1 cellular context compared by ENCODE assay signal in the genomic region with DNA sequence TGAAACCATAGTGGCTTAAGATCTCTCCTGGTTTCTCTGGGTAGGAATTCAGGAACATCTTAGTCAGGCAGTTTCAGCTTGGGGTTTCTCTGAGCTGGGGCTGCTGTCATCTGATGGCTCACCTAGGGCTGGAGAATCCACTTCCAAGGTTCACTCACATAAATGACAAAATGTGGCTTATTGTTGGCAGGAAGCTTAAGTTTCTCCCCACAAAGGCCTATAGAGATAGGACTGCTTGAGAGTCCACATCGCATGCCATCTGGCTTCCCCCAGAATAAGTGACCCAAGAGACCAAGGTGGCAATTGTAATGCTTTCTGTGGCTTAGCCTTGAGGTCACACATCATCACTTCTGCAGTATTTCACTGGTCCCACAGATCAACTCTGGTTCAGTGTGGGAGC.
TF ChIP-seq lines count a peak whose summit lies in the region.

No MANE protein-coding gene starts in this region.

TF ChIP-seq in GM12878, 131 proteins besides CTCF, POLR2A, EP300 and RAD21 (continued from another document):
- TF ChIP-seq, protein P1, sequence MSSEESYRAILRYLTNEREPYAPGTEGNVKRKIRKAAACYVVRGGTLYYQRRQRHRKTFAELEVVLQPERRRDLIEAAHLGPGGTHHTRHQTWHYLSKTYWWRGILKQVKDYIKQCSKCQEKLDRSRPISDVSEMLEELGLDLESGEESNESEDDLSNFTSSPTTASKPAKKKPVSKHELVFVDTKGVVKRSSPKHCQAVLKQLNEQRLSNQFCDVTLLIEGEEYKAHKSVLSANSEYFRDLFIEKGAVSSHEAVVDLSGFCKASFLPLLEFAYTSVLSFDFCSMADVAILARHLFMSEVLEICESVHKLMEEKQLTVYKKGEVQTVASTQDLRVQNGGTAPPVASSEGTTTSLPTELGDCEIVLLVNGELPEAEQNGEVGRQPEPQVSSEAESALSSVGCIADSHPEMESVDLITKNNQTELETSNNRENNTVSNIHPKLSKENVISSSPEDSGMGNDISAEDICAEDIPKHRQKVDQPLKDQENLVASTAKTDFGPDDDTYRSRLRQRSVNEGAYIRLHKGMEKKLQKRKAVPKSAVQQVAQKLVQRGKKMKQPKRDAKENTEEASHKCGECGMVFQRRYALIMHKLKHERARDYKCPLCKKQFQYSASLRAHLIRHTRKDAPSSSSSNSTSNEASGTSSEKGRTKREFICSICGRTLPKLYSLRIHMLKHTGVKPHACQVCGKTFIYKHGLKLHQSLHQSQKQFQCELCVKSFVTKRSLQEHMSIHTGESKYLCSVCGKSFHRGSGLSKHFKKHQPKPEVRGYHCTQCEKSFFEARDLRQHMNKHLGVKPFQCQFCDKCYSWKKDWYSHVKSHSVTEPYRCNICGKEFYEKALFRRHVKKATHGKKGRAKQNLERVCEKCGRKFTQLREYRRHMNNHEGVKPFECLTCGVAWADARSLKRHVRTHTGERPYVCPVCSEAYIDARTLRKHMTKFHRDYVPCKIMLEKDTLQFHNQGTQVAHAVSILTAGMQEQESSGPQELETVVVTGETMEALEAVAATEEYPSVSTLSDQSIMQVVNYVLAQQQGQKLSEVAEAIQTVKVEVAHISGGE (CRISPR knock-in tag; IDR thresholded peaks at IDR 0.05): no peak
